Comparison of ENCODE assay signal across 13 cellular contexts in the genomic region with DNA sequence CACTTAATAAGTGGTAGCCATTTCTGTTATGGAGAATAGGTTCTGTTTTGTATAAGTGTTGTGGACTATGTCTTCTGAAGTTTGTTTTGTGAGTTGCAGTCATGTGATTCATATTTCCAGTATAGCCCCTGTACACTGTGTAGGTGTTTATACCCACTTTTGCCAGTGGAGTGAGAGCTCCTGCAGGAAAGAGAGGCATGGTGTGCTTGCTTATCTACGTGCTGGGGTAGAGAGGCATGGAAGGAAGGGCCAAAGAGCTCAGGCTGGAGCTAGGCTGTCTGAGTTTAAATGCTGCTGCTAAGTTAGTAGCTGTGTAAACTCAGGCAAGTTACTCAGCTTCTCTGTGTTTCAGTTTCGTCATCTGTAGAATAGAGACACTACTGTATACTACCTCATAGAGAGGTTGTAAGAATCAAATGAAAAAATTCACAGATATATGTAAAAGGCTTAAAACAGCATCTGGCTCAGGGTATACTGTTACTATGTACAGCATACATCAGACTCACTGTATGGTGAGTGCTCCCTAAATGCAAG.
DNase-seq lines count a peak whose midpoint lies in the region; ATAC-seq and TF ChIP-seq lines count a peak whose summit lies in the region.
"Had no signal": no experiment of that assay in that cellular context is flagged by ENCODE, and none has a peak within 500 bp of the region (broad histone marks: within the 10 kb centered on the region; RNA-seq: fewer than 3 reads in every experiment).

No MANE protein-coding gene starts in this region.

- ATAC-seq in Right ventricle myocardium inferior = no peak
- ATAC-seq in T-helper 17 cell = no peak

- TF ChIP-seq POLR2A in vagina (IDR thresholded peaks at IDR 0.05) = no peak

- H3K27ac ChIP-seq in left ventricle myocardium inferior (replicated peaks) = peak overlapping the region; percentile 64
- peak overlapping the region; percentile 7 for H3K27ac ChIP-seq in vagina
- H3K27ac ChIP-seq: neural progenitor cell had no signal

- H3K4me1 ChIP-seq in left ventricle myocardium inferior = peaks cover 56% of the 10 kb centered on the region
- H3K4me1 ChIP-seq in vagina = peaks cover 63% of the 10 kb centered on the region
- H3K4me1 ChIP-seq: neural progenitor cell had no signal

- H3K9me3 ChIP-seq in left ventricle myocardium inferior (replicated peaks) (no peaks in the 10 kb centered on the region), T-helper 17 cell (ENCODE audit: control insufficient read depth, low read length, poor library complexity, severe bottlenecking) (no peaks in the 10 kb centered on the region), vagina (no peaks in the 10 kb centered on the region)

- H3K27me3 Mint-ChIP-seq in T-helper 17 cell (no peaks in the 10 kb centered on the region), immature natural killer cell (ENCODE audit: low read depth in 3 of 3) (peaks cover 0 to 7% (median 1%) of the 10 kb centered on the region in 3 donors), mesothelial cell of epicardium (ENCODE audit: low read depth) (peaks cover 5% of the 10 kb centered on the region)

- H3K27ac Mint-ChIP-seq in T-helper 17 cell (peak overlapping the region; percentile 92), immature natural killer cell (peak overlapping the region; percentile 63 to 96 (median 88)), mesothelial cell of epicardium (no peak overlapping the region)
- H3K27ac Mint-ChIP-seq: neural progenitor cell had no signal

- DNase-seq in left ventricle myocardium inferior = no peak
- DNase-seq in Right ventricle myocardium inferior (ENCODE audit: missing footprints) = no peak
- DNase-seq in T-helper 17 cell = no peak
- DNase-seq in immature natural killer cell = no peak
- no peak for DNase-seq in vagina (ENCODE audit: extremely low spot score in 2 of 2)
- DNase-seq in H7 = no peak
- DNase-seq in EL = no peak
- no peak for DNase-seq in mesothelial cell of epicardium (ENCODE audit: low spot score in 2 of 2, unreplicated experiment in 2 of 2)
- DNase-seq: activated CD4-positive, alpha-beta T cell treated with anti-CD3 and anti-CD28 coated beads for 1 hour; foreskin melanocyte; NCI-H1417; NCI-H526 had no signal

- intact Hi-C loops in left ventricle myocardium inferior (cut with micrococcal nuclease) = no loop called here
- intact Hi-C loops in Right ventricle myocardium inferior (cut with DNase I) = no loop called here
- intact Hi-C loops in vagina (cut with DNase I) = no loop called here

- H3K9me3 Mint-ChIP-seq in immature natural killer cell (no peaks in the 10 kb centered on the region), mesothelial cell of epicardium (no peaks in the 10 kb centered on the region)
- H3K9me3 Mint-ChIP-seq: neural progenitor cell had no signal

- no peaks in the 10 kb centered on the region for H3K27me3 ChIP-seq in left ventricle myocardium inferior (ENCODE audit: low read depth)
- H3K27me3 ChIP-seq in vagina = no peaks in the 10 kb centered on the region
- H3K27me3 ChIP-seq in H7 (ENCODE audit: control insufficient read depth, insufficient read depth, low read length) = no peaks in the 10 kb centered on the region
- H3K27me3 ChIP-seq: neural progenitor cell had no signal

- H3K36me3 ChIP-seq in left ventricle myocardium inferior = no peaks in the 10 kb centered on the region
- no peaks in the 10 kb centered on the region for H3K36me3 ChIP-seq in vagina
- H3K36me3 ChIP-seq in H7 (replicated peaks; ENCODE audit: control insufficient read depth, insufficient read depth, low read length) = no peaks in the 10 kb centered on the region
- H3K36me3 ChIP-seq: neural progenitor cell had no signal

- TF ChIP-seq CTCF in left ventricle myocardium inferior (IDR thresholded peaks at IDR 0.05; ENCODE audit: borderline replicate concordance) (no peak), vagina (IDR thresholded peaks at IDR 0.05) (no peak), mesothelial cell of epicardium (IDR thresholded peaks at IDR 0.05; ENCODE audit: unreplicated experiment) (no peak)

- peak overlapping the region; percentile 82 for H3K4me3 Mint-ChIP-seq in T-helper 17 cell
- H3K4me3 Mint-ChIP-seq in immature natural killer cell = peak overlapping the region; percentile 59 to 82 (median 67)
- H3K4me3 Mint-ChIP-seq in mesothelial cell of epicardium = no peak overlapping the region
- H3K4me3 Mint-ChIP-seq: neural progenitor cell had no signal

- H3K4me3 ChIP-seq in left ventricle myocardium inferior (no peak overlapping the region), vagina (no peak overlapping the region), H7 (ENCODE audit: insufficient read depth, low read depth, low read length) (no peak overlapping the region)
- H3K4me3 ChIP-seq: neural progenitor cell had no signal

- H3K36me3 Mint-ChIP-seq in T-helper 17 cell (ENCODE audit: low read depth) = no peaks in the 10 kb centered on the region
- H3K36me3 Mint-ChIP-seq in immature natural killer cell = no peaks in the 10 kb centered on the region
- H3K36me3 Mint-ChIP-seq in mesothelial cell of epicardium = no peaks in the 10 kb centered on the region
- H3K36me3 Mint-ChIP-seq: neural progenitor cell had no signal

- H3K4me1 Mint-ChIP-seq in T-helper 17 cell (peaks cover 35% of the 10 kb centered on the region), immature natural killer cell (peaks cover 57 to 62% of the 10 kb centered on the region in 2 donors), mesothelial cell of epicardium (peaks cover 55% of the 10 kb centered on the region)
- H3K4me1 Mint-ChIP-seq: neural progenitor cell had no signal
